In genomic region chr1:150311762-150312161, GRCh38 we compare ENCODE assay signal across 15 cellular contexts. TPM values are rescaled to one million over a fixed set of nuclear protein-coding genes. Genes with fewer than 3 reads are reported as not detected.
DNase-seq lines count a peak whose midpoint lies in the region; ATAC-seq and TF ChIP-seq lines count a peak whose summit lies in the region.
"Had no signal": no experiment of that assay in that cellular context is flagged by ENCODE, and none has a peak within 500 bp of the region (broad histone marks: within the 10 kb centered on the region; RNA-seq: fewer than 3 reads in every experiment).

No MANE protein-coding gene starts in this region.

- TF ChIP-seq CTCF in DOHH2 (IDR thresholded peaks at IDR 0.05; ENCODE audit: low read depth, low read length, poor library complexity, severe bottlenecking) (no peak), neural progenitor cell (IDR thresholded peaks at IDR 0.05) (no peak)

- no peaks in the 10 kb centered on the region for H3K27me3 ChIP-seq in DOHH2 (ENCODE audit: control insufficient read depth, low read length)
- H3K27me3 ChIP-seq in neural progenitor cell, result no peaks in the 10 kb centered on the region
- H3K27me3 ChIP-seq in CD4-positive, alpha-beta memory T cell (ENCODE audit: insufficient read depth, low read length), result no peaks in the 10 kb centered on the region
- H3K27me3 ChIP-seq: BLaER1 had no signal

- DNase-seq in D341Med (ENCODE audit: low spot score) (peak; percentile 73), NCI-H82 treated with DMSO at 0.1 percent for 48 hours (lab: John Stamatoyannopoulos, UW; ENCODE audit: unreplicated experiment) (peak; percentile 98), neural progenitor cell (ENCODE audit: low spot score) (no peak)
- DNase-seq in CD4-positive, alpha-beta memory T cell, result no peak
- no peak for DNase-seq in activated T-cell treated with anti-CD3 and anti-CD28 coated beads, Interleukin-2, amount 50 U/mL, for 4 hours
- DNase-seq: AML-193, DMS79, EL, GM23248, H7 had no signal

- H3K36me3 ChIP-seq in DOHH2 (ENCODE audit: control insufficient read depth, low read length) (peaks cover 17% of the 10 kb centered on the region), neural progenitor cell (no peaks in the 10 kb centered on the region)
- H3K36me3 ChIP-seq in CD4-positive, alpha-beta memory T cell (ENCODE audit: insufficient read depth, low read length), result peaks cover 10% of the 10 kb centered on the region

- no peak overlapping the region for H3K9ac ChIP-seq in neural progenitor cell
- H3K9ac ChIP-seq: BLaER1, GM23248 had no signal

- H3K4me3 ChIP-seq in DOHH2 (ENCODE audit: low read length) (no peak overlapping the region), neural progenitor cell (no peak overlapping the region)
- no peak overlapping the region for H3K4me3 ChIP-seq in CD4-positive, alpha-beta memory T cell (ENCODE audit: low read length in 2 of 2)
- H3K4me3 ChIP-seq: A549, BLaER1, GM23248 had no signal

- no peaks in the 10 kb centered on the region for H3K9me2 ChIP-seq in DOHH2 (replicated peaks; ENCODE audit: control insufficient read depth, low read length)

- no peaks in the 10 kb centered on the region for H4K20me1 ChIP-seq in DOHH2 (ENCODE audit: control insufficient read depth, insufficient read depth, low read depth, low read length)
- no peaks in the 10 kb centered on the region for H4K20me1 ChIP-seq in neural progenitor cell (ENCODE audit: low read depth)
- H4K20me1 ChIP-seq: BLaER1 had no signal

- no peak overlapping the region for H3K4me3 Mint-ChIP-seq in neural progenitor cell
- no peak overlapping the region for H3K4me3 Mint-ChIP-seq in CD4-positive, alpha-beta memory T cell
- H3K4me3 Mint-ChIP-seq in activated T-cell treated with anti-CD3 and anti-CD28 coated beads, Interleukin-2, amount 50 U/mL, for 4 hours, result no peak overlapping the region

- H3K36me3 Mint-ChIP-seq in neural progenitor cell, result peaks cover 11% of the 10 kb centered on the region
- H3K36me3 Mint-ChIP-seq in CD4-positive, alpha-beta memory T cell, result peaks cover 11 to 12% of the 10 kb centered on the region in 2 donors
- H3K36me3 Mint-ChIP-seq in activated T-cell treated with anti-CD3 and anti-CD28 coated beads, Interleukin-2, amount 50 U/mL, for 4 hours (ENCODE audit: insufficient read depth), result peaks cover 12% of the 10 kb centered on the region

- no peaks in the 10 kb centered on the region for H3K79me2 ChIP-seq in DOHH2 (ENCODE audit: control insufficient read depth, low read length)
- H3K79me2 ChIP-seq in neural progenitor cell (ENCODE audit: low read depth), result no peaks in the 10 kb centered on the region

- peaks cover 20% of the 10 kb centered on the region for H3K4me1 ChIP-seq in DOHH2 (ENCODE audit: control insufficient read depth, low read length)
- no peaks in the 10 kb centered on the region for H3K4me1 ChIP-seq in neural progenitor cell
- no peaks in the 10 kb centered on the region for H3K4me1 ChIP-seq in CD4-positive, alpha-beta memory T cell (ENCODE audit: insufficient read depth, low read length)
- H3K4me1 ChIP-seq: A549 had no signal

- peak overlapping the region; percentile 62 for H3K27ac Mint-ChIP-seq in neural progenitor cell
- H3K27ac Mint-ChIP-seq in CD4-positive, alpha-beta memory T cell, result no peak overlapping the region

- CTCF ChIA-PET in CD4-positive, alpha-beta memory T cell (lab: Charles Lee; ENCODE audit: partially characterized antibody), result interaction anchor here (0.6 kb wide), 1 partner anchor 16 kb away, joined by 3 read pairs; no protein-coding TSS in a partner anchor

- no peak for ATAC-seq in HG03175 (IDR thresholded peaks at IDR 0.05; ENCODE audit: unreplicated experiment)
- no peak for ATAC-seq in activated T-cell treated with anti-CD3 and anti-CD28 coated beads, Interleukin-2, amount 50 U/mL, for 4 hours

- H3K9me3 Mint-ChIP-seq in neural progenitor cell, result no peaks in the 10 kb centered on the region
- no peaks in the 10 kb centered on the region for H3K9me3 Mint-ChIP-seq in CD4-positive, alpha-beta memory T cell
- H3K9me3 Mint-ChIP-seq in activated T-cell treated with anti-CD3 and anti-CD28 coated beads, Interleukin-2, amount 50 U/mL, for 4 hours, result no peaks in the 10 kb centered on the region

- H3K9me3 ChIP-seq in DOHH2 (ENCODE audit: control insufficient read depth, insufficient read depth, low read length), result no peaks in the 10 kb centered on the region
- no peaks in the 10 kb centered on the region for H3K9me3 ChIP-seq in neural progenitor cell (ENCODE audit: low read depth)
- no peaks in the 10 kb centered on the region for H3K9me3 ChIP-seq in CD4-positive, alpha-beta memory T cell (ENCODE audit: control insufficient read depth in 1 of 2, low read length in 2 of 2)
- H3K9me3 ChIP-seq: A549, BLaER1 had no signal

- H3F3A ChIP-seq in DOHH2 (ENCODE audit: control insufficient read depth, insufficient read depth) (peaks cover 21% of the 10 kb centered on the region), neural progenitor cell (ENCODE audit: low read depth) (peaks cover 9% of the 10 kb centered on the region)

- H3K27ac ChIP-seq in DOHH2 (ENCODE audit: low read depth, low read length) (no peak overlapping the region), neural progenitor cell (peak overlapping the region; percentile 29)
- H3K27ac ChIP-seq in CD4-positive, alpha-beta memory T cell (ENCODE audit: low read depth, low read length), result no peak overlapping the region
- H3K27ac ChIP-seq: A549, BLaER1, GM23248, HL-60 had no signal

- H3K4me1 Mint-ChIP-seq in neural progenitor cell, result peaks cover 6% of the 10 kb centered on the region
- H3K4me1 Mint-ChIP-seq in CD4-positive, alpha-beta memory T cell, result peaks cover 0 to 1% (median 0%) of the 10 kb centered on the region in 4 donors
- no peaks in the 10 kb centered on the region for H3K4me1 Mint-ChIP-seq in activated T-cell treated with anti-CD3 and anti-CD28 coated beads, Interleukin-2, amount 50 U/mL, for 4 hours (ENCODE audit: low read depth)

- intact Hi-C loops in CD4-positive, alpha-beta memory T cell (cut with micrococcal nuclease), result no loop called here

- POLR2A ChIA-PET in CD4-positive, alpha-beta memory T cell (lab: Charles Lee; ENCODE audit: partially characterized antibody), result interaction anchor here (0.5 to 1.3 kb wide), 2 partner anchors 10 to 293 kb away, joined by 3 read pairs; partner anchors contain the start of gene PRPF3

- no peak overlapping the region for H2AFZ ChIP-seq in neural progenitor cell (replicated peaks)
- H2AFZ ChIP-seq: GM23248 had no signal

- H3K27me3 Mint-ChIP-seq in neural progenitor cell (ENCODE audit: insufficient read depth, low read depth), result peaks cover 4% of the 10 kb centered on the region
- no peaks in the 10 kb centered on the region for H3K27me3 Mint-ChIP-seq in CD4-positive, alpha-beta memory T cell
- no peaks in the 10 kb centered on the region for H3K27me3 Mint-ChIP-seq in activated T-cell treated with anti-CD3 and anti-CD28 coated beads, Interleukin-2, amount 50 U/mL, for 4 hours (ENCODE audit: low read depth)

- H3K4me2 ChIP-seq in DOHH2 (ENCODE audit: low read length) (peak overlapping the region; percentile 16; the same call in 1 of the 2 replicates), neural progenitor cell (no peak overlapping the region)
- H3K4me2 ChIP-seq: A549, BLaER1 had no signal

RNA-seq across cellular contexts. Expression of gene PRPF3, which starts 9.6 kb away (rescaled TPM):
- 69.7 and 86.2 TPM in 2 replicates for total RNA-seq in neural progenitor cell (ENCODE audit: low replicate concordance)
- 100 to 1,000 TPM; 131 to 139 TPM for total RNA-seq in CD4-positive, alpha-beta memory T cell
- 10 to 100 TPM in 1 of 2 donors, 1 to 10 TPM in 1; 8.6 to 24.3 TPM for polyA plus RNA-seq in CD4-positive, alpha-beta memory T cell
- total RNA-seq in activated T-cell treated with anti-CD3 and anti-CD28 coated beads, Interleukin-2, amount 50 U/mL, for 4 hours, result 100 to 1,000 TPM in 2 of 3 donors, 10 to 100 TPM in 1; 88.3 to 108 (median 102) TPM

RNA-seq across cellular contexts. Expression of gene MRPS21, which starts 18.1 kb away (rescaled TPM):
- 53.1 and 75.1 TPM in 2 replicates for total RNA-seq in neural progenitor cell (ENCODE audit: low replicate concordance)
- 10 to 100 TPM; 62.9 to 68.7 TPM for total RNA-seq in CD4-positive, alpha-beta memory T cell
- 10 to 100 TPM; 68.2 to 89.4 TPM for polyA plus RNA-seq in CD4-positive, alpha-beta memory T cell
- total RNA-seq in activated T-cell treated with anti-CD3 and anti-CD28 coated beads, Interleukin-2, amount 50 U/mL, for 4 hours, result 10 to 100 TPM; 76.1 to 80.5 (median 79.4) TPM

RNA-seq across cellular contexts. Expression of gene CIART, which starts 29.4 kb away (rescaled TPM):
- 22.6 and 25.3 TPM in 2 replicates for total RNA-seq in neural progenitor cell (ENCODE audit: low replicate concordance)
- total RNA-seq in CD4-positive, alpha-beta memory T cell, result under 1 TPM; 0.67 to 0.94 TPM
- 1 to 10 TPM in 1 of 2 donors, under 1 TPM in 1; 0.36 to 2.6 TPM for polyA plus RNA-seq in CD4-positive, alpha-beta memory T cell
- 1 to 10 TPM; 2.0 to 2.3 (median 2.3) TPM for total RNA-seq in activated T-cell treated with anti-CD3 and anti-CD28 coated beads, Interleukin-2, amount 50 U/mL, for 4 hours

RNA-seq across cellular contexts. Expression of gene C1orf54, which starts 39.2 kb away (rescaled TPM):
- 19.7 and 26.7 TPM in 2 replicates for total RNA-seq in neural progenitor cell (ENCODE audit: low replicate concordance)
- total RNA-seq in CD4-positive, alpha-beta memory T cell, result 1 to 10 TPM; 2.5 to 3.4 TPM
- 1 to 10 TPM; 5.3 to 7.4 TPM for polyA plus RNA-seq in CD4-positive, alpha-beta memory T cell
- total RNA-seq in activated T-cell treated with anti-CD3 and anti-CD28 coated beads, Interleukin-2, amount 50 U/mL, for 4 hours, result under 1 TPM; 0.38 to 0.58 (median 0.40) TPM

RNA-seq across cellular contexts. Expression of gene APH1A, which starts 42.9 kb away (rescaled TPM):
- total RNA-seq in neural progenitor cell (ENCODE audit: low replicate concordance), result 63.0 and 118 TPM in 2 replicates
- 100 to 1,000 TPM; 118 to 120 TPM for total RNA-seq in CD4-positive, alpha-beta memory T cell
- 10 to 100 TPM; 45.1 to 72.0 TPM for polyA plus RNA-seq in CD4-positive, alpha-beta memory T cell
- total RNA-seq in activated T-cell treated with anti-CD3 and anti-CD28 coated beads, Interleukin-2, amount 50 U/mL, for 4 hours, result 100 to 1,000 TPM; 121 to 124 (median 123) TPM

Comparison
In these comparisons a context has a peak if more than half of its experiments do, and no peak if none do; other contexts are left out.
1. DNase-seq: peak in D341Med (single experiment) and NCI-H82 treated with DMSO at 0.1 percent for 48 hours (single experiment); none in neural progenitor cell (single experiment), CD4-positive, alpha-beta memory T cell (0 of 5) and activated T-cell treated with anti-CD3 and anti-CD28 coated beads, Interleukin-2, amount 50 U/mL, for 4 hours (single experiment).